In genomic region chr2:202035089-202035940, GRCh38 we compare ENCODE assay signal across 9 cellular contexts. TPM values are rescaled to one million over a fixed set of nuclear protein-coding genes. Genes with fewer than 3 reads are reported as not detected.
DNase-seq lines count a peak whose midpoint lies in the region; ATAC-seq and TF ChIP-seq lines count a peak whose summit lies in the region.
"Had no signal": no experiment of that assay in that cellular context is flagged by ENCODE, and none has a peak within 500 bp of the region (broad histone marks: within the 10 kb centered on the region; RNA-seq: fewer than 3 reads in every experiment).

No MANE protein-coding gene starts in this region.

- 29% methylated on average over 78 of the region's 78 CpGs for WGBS in thymus

- no peaks in the 10 kb centered on the region for H3K9me3 ChIP-seq in RWPE2 (ENCODE audit: severe bottlenecking)
- peaks cover 3% of the 10 kb centered on the region for H3K9me3 ChIP-seq in thymus (ENCODE audit: control insufficient read depth)

- H3K4me3 ChIP-seq in RWPE2 (ENCODE audit: severe bottlenecking), result peak overlapping the region; percentile 84
- H3K4me3 ChIP-seq in thymus (ENCODE audit: low read length), result peak overlapping the region; percentile 83

- H3K4me1 ChIP-seq in RWPE2 (ENCODE audit: insufficient read depth, poor library complexity, severe bottlenecking) (no peaks in the 10 kb centered on the region), thymus (ENCODE audit: control insufficient read depth, insufficient read depth, low read length) (peaks cover 7% of the 10 kb centered on the region)

- peak; percentile 89 for DNase-seq in EH (ENCODE audit: low read depth)
- DNase-seq in RWPE2 (ENCODE audit: low spot score), result no peak
- peak; percentile 43 for DNase-seq in dermis blood vessel endothelial cell
- DNase-seq in lung microvascular endothelial cell (ENCODE audit: low read depth in 2 of 2), result peak; percentile 20 to 26
- no peak for DNase-seq in NCI-H345 treated with DMSO at 0.1 percent for 48 hours (lab: John Stamatoyannopoulos, UW; ENCODE audit: unreplicated experiment)

- H3K36me3 ChIP-seq in RWPE2 (ENCODE audit: low read depth) (no peaks in the 10 kb centered on the region), thymus (ENCODE audit: control insufficient read depth, insufficient read depth) (no peaks in the 10 kb centered on the region)

- ATAC-seq in RWPE2 (ENCODE audit: low read depth) (no peak), HG03095 (IDR thresholded peaks at IDR 0.05; ENCODE audit: unreplicated experiment) (no peak), GM18870 (IDR thresholded peaks at IDR 0.05; ENCODE audit: unreplicated experiment) (no peak)

- peak; percentile 54 for TF ChIP-seq CTCF in RWPE2 (IDR thresholded peaks at IDR 0.05; ENCODE audit: poor library complexity, severe bottlenecking)

- H3K27me3 ChIP-seq in RWPE2 (ENCODE audit: insufficient read depth, poor library complexity, severe bottlenecking) (peaks cover 32% of the 10 kb centered on the region), thymus (ENCODE audit: control insufficient read depth, insufficient read depth) (peaks cover 60% of the 10 kb centered on the region)

- no peak overlapping the region for H3K27ac ChIP-seq in RWPE2 (ENCODE audit: poor library complexity, severe bottlenecking)
- H3K27ac ChIP-seq in thymus (ENCODE audit: low read depth), result no peak overlapping the region

RNA-seq across cellular contexts. Expression of gene FZD7, which starts 1.7 kb away (rescaled TPM):
- 0.19 and 0.68 TPM in 2 replicates for total RNA-seq in dermis blood vessel endothelial cell
- under 0.01 and 0.20 TPM in 2 replicates for total RNA-seq in lung microvascular endothelial cell
- 3.9 TPM for polyA plus RNA-seq in thymus

RNA-seq across cellular contexts. Expression of gene KIAA2012, which starts 37.7 kb away (rescaled TPM):
- total RNA-seq in dermis blood vessel endothelial cell (not detected in 2 replicates), lung microvascular endothelial cell (not detected in 2 replicates)
- 0.05 TPM for polyA plus RNA-seq in thymus
- total RNA-seq: HT1080 had no signal

Comparison
In these comparisons a context has a peak if more than half of its experiments do, and no peak if none do; other contexts are left out.
1. DNase-seq: peak in EH (single experiment), dermis blood vessel endothelial cell (single experiment) and lung microvascular endothelial cell (2 of 2); none in RWPE2 (single experiment) and NCI-H345 treated with DMSO at 0.1 percent for 48 hours (single experiment).